ENCODE assay signal across 14 cellular contexts in the genomic region with DNA sequence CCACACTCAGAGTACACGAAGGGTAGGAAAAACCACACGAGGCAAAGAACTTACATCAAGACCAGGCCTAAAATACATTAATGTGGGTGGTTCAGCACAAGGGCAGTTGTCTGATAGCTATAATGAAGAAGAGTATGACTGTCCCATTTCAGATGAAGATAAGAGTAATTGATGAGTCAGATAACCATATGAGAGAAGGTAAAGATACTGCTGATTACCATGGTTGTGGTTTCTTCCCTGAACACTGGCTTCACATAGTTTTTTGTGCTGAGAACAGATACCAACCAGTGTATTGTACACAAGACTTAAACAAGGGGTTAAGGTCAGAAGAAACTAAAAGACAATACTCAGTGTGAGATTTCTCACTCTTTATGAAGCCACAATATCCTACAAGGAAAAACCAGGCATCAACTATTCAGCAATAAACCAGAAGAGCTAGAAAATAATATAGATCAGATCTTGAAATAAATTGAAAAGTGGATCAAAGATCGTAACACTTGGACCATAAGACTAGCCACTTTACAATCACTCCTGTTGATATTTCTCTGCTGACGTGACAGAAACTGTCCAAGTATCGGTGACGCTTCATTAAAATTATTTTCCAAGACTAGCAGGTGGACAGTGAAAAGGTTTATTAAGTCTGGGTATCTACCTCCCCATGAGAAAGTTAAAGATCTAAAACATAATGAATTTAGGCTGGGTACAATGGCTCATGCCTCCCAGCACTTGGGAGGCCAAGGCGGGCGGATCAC. TPM values are rescaled to one million over a fixed set of nuclear protein-coding genes. Genes with fewer than 3 reads are reported as not detected.
DNase-seq lines count a peak whose midpoint lies in the region; ATAC-seq, FAIRE-seq and TF ChIP-seq lines count a peak whose summit lies in the region.
"Had no signal": no experiment of that assay in that cellular context is flagged by ENCODE, and none has a peak within 500 bp of the region (broad histone marks: within the 10 kb centered on the region; RNA-seq: fewer than 3 reads in every experiment).

No MANE protein-coding gene starts in this region.

- CTCF ChIA-PET in RWPE1 (lab: Yijun Ruan, JAX) (no interaction called here), GM12878 (lab: Yijun Ruan, JAX) (no interaction called here)

- no peak for TF ChIP-seq POLR2A in GM12878 (IDR thresholded peaks at IDR 0.05; ENCODE audit: low read depth, low read length)

- intact Hi-C loops in GM12878 (cut with micrococcal nuclease; ENCODE audit: unreplicated experiment): no loop called here

- H4K20me1 ChIP-seq in GM12878 (ENCODE audit: control insufficient read depth, insufficient read depth): peaks cover 9% of the 10 kb centered on the region

- H3K9me3 Mint-ChIP-seq in activated T-cell treated with anti-CD3 and anti-CD28 coated beads, Interleukin-2, amount 50 U/mL, for 24 hours: no peaks in the 10 kb centered on the region
- H3K9me3 Mint-ChIP-seq in progenitor cell of endocrine pancreas (ENCODE audit: low read depth): no peaks in the 10 kb centered on the region

- WGBS in GM12878 (ENCODE audit: insufficient coverage, insufficient replicate concordance, low lambda C conversion rate, missing lambda C conversion rate): 85% methylated on average over 8 of the region's 8 CpGs

- H3K4me1 Mint-ChIP-seq in activated T-cell treated with anti-CD3 and anti-CD28 coated beads, Interleukin-2, amount 50 U/mL, for 24 hours (ENCODE audit: low read depth): peaks cover 79% of the 10 kb centered on the region
- peaks cover 21% of the 10 kb centered on the region for H3K4me1 Mint-ChIP-seq in progenitor cell of endocrine pancreas (ENCODE audit: low read depth)

- RAD21 ChIA-PET in GM12878 (lab: Charles Lee; ENCODE audit: unreplicated experiment): interaction anchor here (0.8 kb wide), 1 partner anchor 32 kb away, joined by 3 read pairs; no protein-coding TSS in a partner anchor

- no peak for TF ChIP-seq RAD21 in GM12878 (IDR thresholded peaks at IDR 0.05; ENCODE audit: insufficient read depth, low read depth, low read length)

- no peak overlapping the region for H3K4me2 ChIP-seq in GM12878 (ENCODE audit: control insufficient read depth, insufficient read depth)

- H3K27ac ChIP-seq in RWPE1: peak overlapping the region; percentile 41
- no peak overlapping the region; the same call in 1 of the 2 replicates for H3K27ac ChIP-seq in GM12878 (ENCODE audit: control insufficient read depth, insufficient read depth)
- H3K27ac ChIP-seq: parathyroid adenoma, uterus had no signal

- SMC1A ChIA-PET in GM12878 (lab: Charles Lee; ENCODE audit: uncharacterized antibody, unreplicated experiment): interaction anchor here (0.8 kb wide), 1 partner anchor 20 kb away, joined by 3 read pairs; no protein-coding TSS in a partner anchor

- DNase-seq in activated T-cell treated with anti-CD3 and anti-CD28 coated beads, Interleukin-2, amount 50 U/mL, for 24 hours: no peak
- no peak for DNase-seq in activated T-cell treated with anti-CD3 and anti-CD28 coated beads, Interleukin-2, amount 50 U/mL, for 1 hour
- DNase-seq in RWPE1 (ENCODE audit: low spot score) (no peak), GM12878 (ENCODE audit: low read depth, low spot score) (peak; percentile 16), progenitor cell of endocrine pancreas (ENCODE audit: low spot score, unreplicated experiment) (no peak), cerebellum (ENCODE audit: low spot score) (no peak), middle frontal gyrus (ENCODE audit: extremely low spot score, low spot score) (no peak)
- DNase-seq: activated CD4-positive, alpha-beta T cell treated with anti-CD3 and anti-CD28 coated beads, Interleukin-2, amount 10 ng/mL, durations not matched to agents 7 days and 5 days; dermis blood vessel endothelial cell; DMS53; NCI-H2171; uterus had no signal

- no peaks in the 10 kb centered on the region for H3K27me3 ChIP-seq in GM12878 (replicated peaks in 1 of 2; ENCODE audit: control insufficient read depth in 2 of 2, insufficient read depth in 2 of 2, low read length in 1 of 2)
- H3K27me3 ChIP-seq: uterus had no signal

- no peaks in the 10 kb centered on the region for H3K27me3 Mint-ChIP-seq in activated T-cell treated with anti-CD3 and anti-CD28 coated beads, Interleukin-2, amount 50 U/mL, for 24 hours
- H3K27me3 Mint-ChIP-seq in progenitor cell of endocrine pancreas: no peaks in the 10 kb centered on the region
- H3K27me3 Mint-ChIP-seq: activated CD4-positive, alpha-beta T cell treated with anti-CD3 and anti-CD28 coated beads, Interleukin-2, amount 10 ng/mL, durations not matched to agents 7 days and 5 days had no signal

- in situ Hi-C loops in GM12878 (cut with MboI): no loop called here

- no peak for FAIRE-seq in GM12878 (lab: Jason Lieb, UNC)

- H3K9ac ChIP-seq in GM12878 (ENCODE audit: control insufficient read depth, insufficient read depth, low read length): no peak overlapping the region
- H3K9ac ChIP-seq: parathyroid adenoma had no signal

- H3K4me1 ChIP-seq in GM12878 (ENCODE audit: control insufficient read depth, insufficient read depth, low read length): peaks cover 3% of the 10 kb centered on the region
- H3K4me1 ChIP-seq: parathyroid adenoma, uterus had no signal

- POLR2A ChIA-PET in RWPE1 (lab: Yijun Ruan, JAX; ENCODE audit: low non-redundant PET) (no interaction called here), GM12878 (lab: Charles Lee) (interaction anchor here (0.6 kb wide), 1 partner anchor 447 kb away, joined by 8 read pairs; no protein-coding TSS in a partner anchor)

- H3K36me3 ChIP-seq in GM12878 (ENCODE audit: control insufficient read depth in 2 of 2, insufficient read depth in 2 of 2, low read length in 1 of 2): peaks cover 3 to 23% of the 10 kb centered on the region in 2 experiments
- H3K36me3 ChIP-seq: uterus had no signal

- H3K36me3 Mint-ChIP-seq in activated T-cell treated with anti-CD3 and anti-CD28 coated beads, Interleukin-2, amount 50 U/mL, for 24 hours (ENCODE audit: low read depth): peaks cover 77% of the 10 kb centered on the region
- H3K36me3 Mint-ChIP-seq in progenitor cell of endocrine pancreas (ENCODE audit: insufficient read depth): peaks cover 21% of the 10 kb centered on the region

- peak overlapping the region; percentile 86 for H3K27ac Mint-ChIP-seq in activated T-cell treated with anti-CD3 and anti-CD28 coated beads, Interleukin-2, amount 50 U/mL, for 24 hours
- peak overlapping the region; percentile 88 for H3K27ac Mint-ChIP-seq in progenitor cell of endocrine pancreas
- H3K27ac Mint-ChIP-seq: activated CD4-positive, alpha-beta T cell treated with anti-CD3 and anti-CD28 coated beads, Interleukin-2, amount 10 ng/mL, durations not matched to agents 7 days and 5 days had no signal

- ATAC-seq in GM12878 (peak; percentile 68), GM18907 (IDR thresholded peaks at IDR 0.05; ENCODE audit: unreplicated experiment) (no peak)

- peaks cover 89% of the 10 kb centered on the region for H3K79me2 ChIP-seq in GM12878 (ENCODE audit: control insufficient read depth, insufficient read depth, low read length)

- H3K4me3 ChIP-seq in GM12878: no peak overlapping the region
- H3K4me3 ChIP-seq: uterus had no signal

- H2AFZ ChIP-seq in GM12878 (ENCODE audit: control insufficient read depth, low read depth, low read length): no peak overlapping the region
- H2AFZ ChIP-seq: parathyroid adenoma had no signal

- no peak for TF ChIP-seq EP300 in GM12878 (IDR thresholded peaks at IDR 0.05; ENCODE audit: borderline replicate concordance in 1 of 2, control insufficient read depth in 1 of 2, low read depth in 2 of 2, low read length in 2 of 2)

- TF ChIP-seq CTCF in RWPE1 (conservative IDR thresholded peaks at IDR 0.05; ENCODE audit: low read depth) (no peak), GM12878 (IDR thresholded peaks at IDR 0.05 in 2 of 3, conservative IDR thresholded peaks at IDR 0.05 in 1 of 3; ENCODE audit: control insufficient read depth in 2 of 3, extremely low read depth in 1 of 3, insufficient read depth in 1 of 3, low read depth in 3 of 3, low read length in 3 of 3) (no peak), progenitor cell of endocrine pancreas (IDR thresholded peaks at IDR 0.05; ENCODE audit: unreplicated experiment) (no peak)

- peak overlapping the region; percentile 13 for H3K4me3 Mint-ChIP-seq in activated T-cell treated with anti-CD3 and anti-CD28 coated beads, Interleukin-2, amount 50 U/mL, for 24 hours
- no peak overlapping the region for H3K4me3 Mint-ChIP-seq in progenitor cell of endocrine pancreas (ENCODE audit: low read depth)
- H3K4me3 Mint-ChIP-seq: activated CD4-positive, alpha-beta T cell treated with anti-CD3 and anti-CD28 coated beads, Interleukin-2, amount 10 ng/mL, durations not matched to agents 7 days and 5 days had no signal

- H3K9me3 ChIP-seq in GM12878 (replicated peaks; ENCODE audit: control insufficient read depth, insufficient read depth, low read length): no peaks in the 10 kb centered on the region
- H3K9me3 ChIP-seq: uterus had no signal

- BruUV-seq in GM12878 (replicated peaks; lab: Mats Ljungman, UMichigan): TSS peak; percentile 12

TF ChIP-seq in GM12878, 131 proteins besides CTCF, POLR2A, EP300 and RAD21 (continues in another document):
- TF ChIP-seq, protein P1, sequence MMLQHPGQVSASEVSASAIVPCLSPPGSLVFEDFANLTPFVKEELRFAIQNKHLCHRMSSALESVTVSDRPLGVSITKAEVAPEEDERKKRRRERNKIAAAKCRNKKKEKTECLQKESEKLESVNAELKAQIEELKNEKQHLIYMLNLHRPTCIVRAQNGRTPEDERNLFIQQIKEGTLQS (IDR thresholded peaks at IDR 0.05; ENCODE audit: borderline replicate concordance, extremely low read depth, low read depth, low read length): no peak
- TF ChIP-seq NR2F1 (conservative IDR thresholded peaks at IDR 0.05): 0 out of 2 replicates have a peak, but pooled peaks have one; percentile 22

RNA-seq across cellular contexts. Expression of a gene that starts 28.6 kb away (rescaled TPM):
- total RNA-seq in GM12878 (2013; cell fraction: nucleolus; rRNA removed): 230 and 238 TPM in 2 replicates
- total RNA-seq in GM12878 (2014; rRNA removed) (43.2 and 43.9 TPM in 2 replicates), GM12878 (2014; rRNA removed; fragmentation: Illumina TruSeq; extraction: Trizol) (41.5 and 42.2 TPM in 2 replicates), GM12878 (2021) (67.6 and 75.3 TPM in 2 replicates), progenitor cell of endocrine pancreas (244 and 249 TPM in 2 replicates), cerebellum (125 TPM)
- 18.6 TPM for polyA plus RNA-seq in GM12878 (2011; ENCODE audit: low read depth)
- polyA plus RNA-seq in GM12878 (2011; rRNA removed) (41.4 and 52.4 TPM in 2 replicates), GM12878 (2014; fragmentation: Illumina TruSeq; extraction: Trizol) (39.2 and 43.5 TPM in 2 replicates), GM12878 (2014; fragmentation: Nextera tagmentation; extraction: Ambion mirVana) (10 to 100 TPM; 21.4 to 27.4 TPM), GM12878 (2014; rRNA removed) (41.0 and 44.1 TPM in 2 replicates), GM12878 (2016; fragmentation: Nextera tagmentation; extraction: Ambion mirVana) (10 to 100 TPM; 43.4 to 47.7 TPM)
- polyA plus RNA-seq in GM12878 (2011; cell fraction: cytosol; rRNA removed): 78.5 and 91.3 TPM in 2 replicates
- polyA plus RNA-seq in GM12878 (2011; cell fraction: nucleus; rRNA removed): 75.1 and 85.8 TPM in 2 replicates
- 28.9 and 39.0 TPM in 2 replicates for polyA plus RNA-seq in GM12878 (2012)
- polyA minus RNA-seq in GM12878 (2011; rRNA and poly(A)+ RNA removed): 200 and 344 TPM in 2 replicates
- 38.2 and 53.0 TPM in 2 replicates for polyA minus RNA-seq in GM12878 (2011; cell fraction: cytosol; rRNA and poly(A)+ RNA removed)
- 83.1 and 154 TPM in 2 replicates for polyA minus RNA-seq in GM12878 (2011; cell fraction: nucleus; rRNA and poly(A)+ RNA removed)
